ENCODE assay signal across 8 cellular contexts in genomic region chr19:12697425-12697824, GRCh38. TPM values are rescaled to one million over a fixed set of nuclear protein-coding genes. Genes with fewer than 3 reads are reported as not detected.
A peak's percentile ranks its signal among the peaks of the same experiment; 100 is the strongest.
DNase-seq lines count a peak whose midpoint lies in the region; ATAC-seq and TF ChIP-seq lines count a peak whose summit lies in the region.
"Not testable (repeated sequence)": the region's sequence is repeated elsewhere in the genome, so short reads cannot be mapped to it uniquely, and the experiment has no call there.
"Had no signal": no experiment of that assay in that cellular context is flagged by ENCODE, and none has a peak within 500 bp of the region (broad histone marks: within the 10 kb centered on the region; RNA-seq: fewer than 3 reads in every experiment).

No MANE protein-coding gene starts in this region.

- not testable (repeated sequence) for H3K79me2 ChIP-seq in MM.1S (ENCODE audit: low read length)

- not testable (repeated sequence) for H3K9me3 Mint-ChIP-seq in activated naive CD4-positive, alpha-beta T cell treated with anti-CD3 and anti-CD28 coated beads, Interleukin-2, amount 10 ng/mL, durations not matched to agents 7 days and 5 days; naive thymus-derived CD4-positive, alpha-beta T cell

- peaks cover 23 to 50% (median 38%) of the 10 kb centered on the region in 10 experiments for H3K4me1 ChIP-seq in BLaER1 treated with 17β-estradiol and CSF1 and Interleukin-3, amounts not matched to agents 10 nM and 100 nM
- not testable (repeated sequence) for H3K4me1 ChIP-seq in MM.1S (ENCODE audit: low read length)
- peaks cover 9 to 11% of the 10 kb centered on the region in 2 donors for H3K4me1 ChIP-seq in naive thymus-derived CD4-positive, alpha-beta T cell (ENCODE audit: control insufficient read depth in 2 of 2, insufficient read depth in 2 of 2, low read length in 2 of 2)

- peaks cover 41 to 63% (median 52%) of the 10 kb centered on the region in 11 experiments for H3K36me3 ChIP-seq in BLaER1 treated with 17β-estradiol and CSF1 and Interleukin-3, amounts not matched to agents 10 nM and 100 nM
- not testable (repeated sequence) for H3K36me3 ChIP-seq in MM.1S (replicated peaks; ENCODE audit: insufficient read depth, low read length)
- H3K36me3 ChIP-seq in naive thymus-derived CD4-positive, alpha-beta T cell (ENCODE audit: control insufficient read depth in 2 of 3, insufficient read depth in 3 of 3, low read length in 3 of 3): peaks cover 0 to 28% (median 6%) of the 10 kb centered on the region in 3 experiments

- H3K4me3 ChIP-seq in BLaER1 treated with 17β-estradiol and CSF1 and Interleukin-3, amounts not matched to agents 10 nM and 100 nM: peak overlapping the region; percentile 74 to 94 (median 78)
- peak overlapping the region; percentile 95 for H3K4me3 ChIP-seq in MM.1S (ENCODE audit: low read length)
- H3K4me3 ChIP-seq in naive thymus-derived CD4-positive, alpha-beta T cell (ENCODE audit: low read length): not testable (repeated sequence)

- H3K36me3 Mint-ChIP-seq in activated naive CD4-positive, alpha-beta T cell treated with anti-CD3 and anti-CD28 coated beads, Interleukin-2, amount 10 ng/mL, durations not matched to agents 7 days and 5 days: peaks cover 15% of the 10 kb centered on the region
- not testable (repeated sequence) for H3K36me3 Mint-ChIP-seq in naive thymus-derived CD4-positive, alpha-beta T cell

- H3K27ac ChIP-seq in BLaER1 treated with 17β-estradiol and CSF1 and Interleukin-3, amounts not matched to agents 10 nM and 100 nM: peak overlapping the region; percentile 66 to 85 (median 75); a peak in 21 of 22 replicates
- H3K27ac ChIP-seq in MM.1S (ENCODE audit: low read length): peak overlapping the region; percentile 79; the same call in 1 of the 2 replicates
- H3K27ac ChIP-seq in naive thymus-derived CD4-positive, alpha-beta T cell (ENCODE audit: low read depth, low read length): peak overlapping the region; percentile 82

- not testable (repeated sequence) for H3K27me3 Mint-ChIP-seq in activated naive CD4-positive, alpha-beta T cell treated with anti-CD3 and anti-CD28 coated beads, Interleukin-2, amount 10 ng/mL, durations not matched to agents 7 days and 5 days; naive thymus-derived CD4-positive, alpha-beta T cell

- not testable (repeated sequence) for ATAC-seq in naive thymus-derived CD4-positive, alpha-beta T cell

- H3K27me3 ChIP-seq in BLaER1 treated with 17β-estradiol and CSF1 and Interleukin-3, amounts not matched to agents 10 nM and 100 nM; MM.1S (replicated peaks; ENCODE audit: insufficient read depth, low read length); naive thymus-derived CD4-positive, alpha-beta T cell (ENCODE audit: control insufficient read depth in 2 of 2, insufficient read depth in 2 of 2, low read length in 2 of 2): not testable (repeated sequence)

- not testable (repeated sequence) for H3K9me3 ChIP-seq in BLaER1 treated with 17β-estradiol and CSF1 and Interleukin-3, amounts not matched to agents 10 nM and 100 nM (replicated peaks in 1 of 11); MM.1S (replicated peaks; ENCODE audit: insufficient read depth, low read length); naive thymus-derived CD4-positive, alpha-beta T cell (ENCODE audit: control insufficient read depth in 2 of 3, low read length in 3 of 3)

- peak overlapping the region; percentile 81 for H3K27ac Mint-ChIP-seq in activated naive CD4-positive, alpha-beta T cell treated with anti-CD3 and anti-CD28 coated beads, Interleukin-2, amount 10 ng/mL, durations not matched to agents 7 days and 5 days
- H3K27ac Mint-ChIP-seq in naive thymus-derived CD4-positive, alpha-beta T cell: peak overlapping the region in 5 of 9 donors; percentile 17 to 97 (median 49)

- H3K4me3 Mint-ChIP-seq in activated naive CD4-positive, alpha-beta T cell treated with anti-CD3 and anti-CD28 coated beads, Interleukin-2, amount 10 ng/mL, durations not matched to agents 7 days and 5 days: peak overlapping the region; percentile 88
- peak overlapping the region in 5 of 10 donors; percentile 4 to 86 (median 40) for H3K4me3 Mint-ChIP-seq in naive thymus-derived CD4-positive, alpha-beta T cell

- not testable (repeated sequence) for DNase-seq in MM.1S; activated naive CD4-positive, alpha-beta T cell treated with anti-CD3 and anti-CD28 coated beads, Interleukin-2, amount 10 ng/mL, durations not matched to agents 7 days and 5 days; naive thymus-derived CD4-positive, alpha-beta T cell

- H4K20me1 ChIP-seq in BLaER1 treated with 17β-estradiol and CSF1 and Interleukin-3, amounts not matched to agents 10 nM and 100 nM: peaks cover 0 to 27% (median 23%) of the 10 kb centered on the region in 11 experiments; a peak in 17 of 22 replicates
- H4K20me1 ChIP-seq in MM.1S (ENCODE audit: insufficient read depth, low read length): not testable (repeated sequence)

- H3K9me2 ChIP-seq in MM.1S (replicated peaks; ENCODE audit: insufficient read depth, low read length): not testable (repeated sequence)

- intact Hi-C loops in naive thymus-derived CD4-positive, alpha-beta T cell (cut with micrococcal nuclease): loop anchor here in 1 of 2 donors (2.0 kb wide), 1 partner anchor 39 kb away; the partner anchor contains the start of gene GET3

- CTCF ChIA-PET in activated naive CD4-positive, alpha-beta T cell treated with anti-CD3 and anti-CD28 coated beads, Interleukin-2, amount 10 ng/mL, durations not matched to agents 7 days and 5 days (lab: Charles Lee): not testable (repeated sequence)
- CTCF ChIA-PET in naive thymus-derived CD4-positive, alpha-beta T cell (lab: Charles Lee): interaction anchor here (0.9 kb wide), 1 partner anchor 1315 kb away, joined by 3 read pairs; no protein-coding TSS in a partner anchor

- not testable (repeated sequence) for TF ChIP-seq CTCF in MM.1S (IDR thresholded peaks at IDR 0.05; ENCODE audit: low read length)

- H3F3A ChIP-seq in MM.1S (ENCODE audit: insufficient read depth, low read length): peaks cover 17% of the 10 kb centered on the region

- H3K4me2 ChIP-seq in BLaER1 treated with 17β-estradiol and CSF1 and Interleukin-3, amounts not matched to agents 10 nM and 100 nM: peak overlapping the region; percentile 89 to 98 (median 94)
- peak overlapping the region; percentile 91 for H3K4me2 ChIP-seq in MM.1S (ENCODE audit: low read depth, low read length)

- not testable (repeated sequence) for H2AFZ ChIP-seq in MM.1S (ENCODE audit: low read length)

- peak overlapping the region; percentile 71 to 87 (median 84) for H3K9ac ChIP-seq in BLaER1 treated with 17β-estradiol and CSF1 and Interleukin-3, amounts not matched to agents 10 nM and 100 nM
- H3K9ac ChIP-seq in MM.1S (ENCODE audit: low read length): peak overlapping the region; percentile 76; the same call in 1 of the 2 replicates

- POLR2A ChIA-PET in naive thymus-derived CD4-positive, alpha-beta T cell (lab: Charles Lee): interaction anchor here (0.6 to 3.7 kb wide), 14 partner anchors 7 to 1974 kb away, joined by 3 to 21 read pairs (median 6); partner anchors contain the start of genes DHPS, GET3, JUNB and TNPO2

- H3K4me1 Mint-ChIP-seq in activated naive CD4-positive, alpha-beta T cell treated with anti-CD3 and anti-CD28 coated beads, Interleukin-2, amount 10 ng/mL, durations not matched to agents 7 days and 5 days: peaks cover 24% of the 10 kb centered on the region
- peaks cover 0 to 15% (median 12%) of the 10 kb centered on the region in 7 donors for H3K4me1 Mint-ChIP-seq in naive thymus-derived CD4-positive, alpha-beta T cell

RNA-seq across cellular contexts. Expression of gene FBXW9, which starts 1.0 kb away (rescaled TPM):
- 1 to 10 TPM; 2.5 to 8.6 (median 4.3) TPM for total RNA-seq in naive thymus-derived CD4-positive, alpha-beta T cell
- polyA plus RNA-seq in naive thymus-derived CD4-positive, alpha-beta T cell: 1 to 10 TPM; 4.9 to 8.5 TPM

RNA-seq across cellular contexts. Expression of gene GNG14, which starts 9.6 kb away (rescaled TPM):
- total RNA-seq in naive thymus-derived CD4-positive, alpha-beta T cell: not detected
- not detected for polyA plus RNA-seq in naive thymus-derived CD4-positive, alpha-beta T cell
- total RNA-seq: NCI-H460, Right ventricle myocardium inferior had no signal
- polyA plus RNA-seq: AG04450, keratinocyte had no signal

RNA-seq across cellular contexts. Expression of gene DHPS, which starts 15.7 kb away (rescaled TPM):
- 100 to 1,000 TPM; 125 to 223 (median 174) TPM for total RNA-seq in naive thymus-derived CD4-positive, alpha-beta T cell
- 100 to 1,000 TPM; 113 to 124 TPM for polyA plus RNA-seq in naive thymus-derived CD4-positive, alpha-beta T cell

RNA-seq across cellular contexts. Expression of gene TNPO2, which starts 26.3 kb away (rescaled TPM):
- 10 to 100 TPM; 53.5 to 78.7 (median 62.5) TPM for total RNA-seq in naive thymus-derived CD4-positive, alpha-beta T cell
- 1 to 10 TPM; 2.0 to 3.8 TPM for polyA plus RNA-seq in naive thymus-derived CD4-positive, alpha-beta T cell

RNA-seq across cellular contexts. Expression of gene WDR83, which starts 30.8 kb away (rescaled TPM):
- 10 to 100 TPM in 3 of 5 experiments, 1 to 10 TPM in 2; 7.8 to 18.6 (median 14.7) TPM for total RNA-seq in naive thymus-derived CD4-positive, alpha-beta T cell
- 10 to 100 TPM; 13.9 to 20.6 TPM for polyA plus RNA-seq in naive thymus-derived CD4-positive, alpha-beta T cell
